In the genomic region with DNA sequence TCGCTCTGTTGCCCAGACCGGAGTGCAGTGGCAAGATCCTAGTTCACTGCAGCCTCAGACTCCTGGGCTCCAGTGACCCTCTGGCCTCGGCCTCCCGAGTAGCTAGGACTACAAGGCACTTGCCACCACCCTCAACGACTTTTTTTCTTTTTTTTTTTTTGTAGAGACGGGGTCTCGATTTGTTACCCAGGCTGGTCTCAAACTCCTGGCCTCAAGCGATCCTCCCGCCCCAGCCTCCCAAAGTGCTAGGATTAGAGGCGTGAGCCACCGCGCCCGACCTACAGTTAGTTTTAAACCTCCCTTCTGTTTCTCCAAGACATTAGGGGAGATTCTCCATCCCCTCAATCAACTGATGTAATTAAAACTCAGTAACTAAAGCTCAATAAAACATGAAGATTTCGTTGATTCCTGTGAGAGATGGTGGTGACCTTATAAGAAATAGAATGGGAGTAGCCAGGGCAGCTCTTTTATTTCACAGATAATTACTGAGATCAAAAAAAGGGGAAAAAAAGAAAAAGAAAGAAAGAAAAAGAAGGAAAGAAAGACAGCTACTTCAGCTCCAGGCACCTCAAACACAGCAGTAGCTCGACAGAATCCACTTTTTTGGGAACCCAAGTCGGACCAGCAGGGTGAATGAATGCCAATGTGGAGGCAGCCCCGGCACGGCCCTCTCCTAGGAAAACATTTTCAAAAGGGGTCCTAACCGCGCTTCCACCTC, we compare ENCODE assay signal across 8 cellular contexts. TPM values are rescaled to one million over a fixed set of nuclear protein-coding genes. Genes with fewer than 3 reads are reported as not detected.
DNase-seq lines count a peak whose midpoint lies in the region; ATAC-seq, FAIRE-seq and TF ChIP-seq lines count a peak whose summit lies in the region.

No MANE protein-coding gene starts in this region.

- H3K4me3 Mint-ChIP-seq in stimulated activated naive CD8-positive, alpha-beta T cell treated with anti-CD3 and anti-CD28 coated beads, Interleukin-15, Interleukin-2, amounts not matched to agents 100 ng/mL and 50 ng/mL, for 24 hours: peak overlapping the region; percentile 97

- no peaks in the 10 kb centered on the region for H3K27me3 Mint-ChIP-seq in stimulated activated naive CD8-positive, alpha-beta T cell treated with anti-CD3 and anti-CD28 coated beads, Interleukin-15, Interleukin-2, amounts not matched to agents 100 ng/mL and 50 ng/mL, for 24 hours

- peaks cover 21% of the 10 kb centered on the region for H3K36me3 Mint-ChIP-seq in stimulated activated naive CD8-positive, alpha-beta T cell treated with anti-CD3 and anti-CD28 coated beads, Interleukin-15, Interleukin-2, amounts not matched to agents 100 ng/mL and 50 ng/mL, for 24 hours (ENCODE audit: low read depth)

- peak overlapping the region in 1 of 2 donors; percentile 30 for H3K27ac ChIP-seq in aorta (ENCODE audit: low read depth in 1 of 2, low read length in 2 of 2)

- peaks cover 79% of the 10 kb centered on the region for H3K4me1 Mint-ChIP-seq in stimulated activated naive CD8-positive, alpha-beta T cell treated with anti-CD3 and anti-CD28 coated beads, Interleukin-15, Interleukin-2, amounts not matched to agents 100 ng/mL and 50 ng/mL, for 24 hours (ENCODE audit: low read depth)

- H3K9me3 Mint-ChIP-seq in stimulated activated naive CD8-positive, alpha-beta T cell treated with anti-CD3 and anti-CD28 coated beads, Interleukin-15, Interleukin-2, amounts not matched to agents 100 ng/mL and 50 ng/mL, for 24 hours: no peaks in the 10 kb centered on the region

- no peaks in the 10 kb centered on the region for H3K27me3 ChIP-seq in aorta (ENCODE audit: control insufficient read depth in 1 of 2, insufficient read depth in 2 of 2, low read length in 1 of 2)

- WGBS in aorta, 2 donors: 50 to 52% methylated on average over 20 of the region's 20 CpGs

- H3K4me3 ChIP-seq in cardiac fibroblast (replicated peaks in 1 of 2; ENCODE audit: low read depth in 2 of 2, low read length in 2 of 2): peak overlapping the region; percentile 88 to 97
- peak overlapping the region; percentile 59 for H3K4me3 ChIP-seq in mucosa of descending colon
- peak overlapping the region; percentile 5 to 41 for H3K4me3 ChIP-seq in aorta (ENCODE audit: low read length in 2 of 2)

- intact Hi-C loops in mucosa of descending colon (cut with DNase I, micrococcal nuclease): no loop called here
- intact Hi-C loops in aorta (cut with DNase I): loop anchor here in 1 of 2 donors (5.0 kb wide), 2 partner anchors 36 to 76 kb away; a partner anchor contains a TSS

- H3K4me1 ChIP-seq in mucosa of descending colon (ENCODE audit: low read depth) (peaks cover 25% of the 10 kb centered on the region), aorta (ENCODE audit: control insufficient read depth in 1 of 2, insufficient read depth in 2 of 2, low read length in 2 of 2) (no peaks in the 10 kb centered on the region)

- H3K36me3 ChIP-seq in mucosa of descending colon (ENCODE audit: low read depth) (peaks cover 3% of the 10 kb centered on the region), aorta (ENCODE audit: control insufficient read depth in 1 of 2, insufficient read depth in 2 of 2, low read length in 1 of 2) (peaks cover 0 to 7% of the 10 kb centered on the region in 2 donors)

- TF ChIP-seq CTCF in cardiac fibroblast (IDR thresholded peaks at IDR 0.05; ENCODE audit: low read depth, low read length) (no peak), mucosa of descending colon (IDR thresholded peaks at IDR 0.05) (no peak)

- peak overlapping the region; percentile 94 for H3K27ac Mint-ChIP-seq in stimulated activated naive CD8-positive, alpha-beta T cell treated with anti-CD3 and anti-CD28 coated beads, Interleukin-15, Interleukin-2, amounts not matched to agents 100 ng/mL and 50 ng/mL, for 24 hours

- H3K9me3 ChIP-seq in mucosa of descending colon (no peaks in the 10 kb centered on the region), aorta (ENCODE audit: control insufficient read depth, low read length) (no peaks in the 10 kb centered on the region)

- DNase-seq in stimulated activated naive CD8-positive, alpha-beta T cell treated with anti-CD3 and anti-CD28 coated beads, Interleukin-15, Interleukin-2, amounts not matched to agents 100 U/mL and 50 U/mL, for 24 hours: no peak
- DNase-seq in cardiac fibroblast (ENCODE audit: low read depth in 2 of 2) (no peak), mucosa of descending colon (no peak), aorta (no peak), AG20443 (ENCODE audit: low spot score) (no peak), HTR-8/SVneo (ENCODE audit: insufficient read length, low spot score) (no peak), inferior parietal cortex (ENCODE audit: extremely low spot score) (no peak)

- no peak for FAIRE-seq in HTR-8/SVneo (lab: Jason Lieb, UNC)

- ATAC-seq in stimulated activated naive CD8-positive, alpha-beta T cell treated with anti-CD3 and anti-CD28 coated beads, Interleukin-15, Interleukin-2, amounts not matched to agents 100 U/mL and 50 U/mL, for 24 hours: no peak
- ATAC-seq in mucosa of descending colon: no peak
- ATAC-seq in aorta (ENCODE audit: low FRiP score): no peak

RNA-seq across cellular contexts. Expression of a gene that starts 0.6 kb away (rescaled TPM):
- 10 to 100 TPM; 38.7 to 63.0 (median 54.3) TPM for total RNA-seq in mucosa of descending colon
- total RNA-seq in aorta: 10 to 100 TPM; 65.4 to 81.9 TPM
- polyA plus RNA-seq in aorta: 10 to 100 TPM in 1 of 2 donors, 1 to 10 TPM in 1; 6.4 to 43.4 TPM

RNA-seq across cellular contexts. Expression of a gene that starts 3.0 kb away (rescaled TPM):
- total RNA-seq in mucosa of descending colon (10 to 100 TPM in 1 of 3 donors, 1 to 10 TPM in 2; 1.6 to 18.4 (median 3.2) TPM), aorta (10 to 100 TPM; 42.8 to 49.5 TPM)
- polyA plus RNA-seq in aorta: 10 to 100 TPM; 12.1 to 23.6 TPM

RNA-seq across cellular contexts. Expression of a gene that starts 54.7 kb away (rescaled TPM):
- total RNA-seq in mucosa of descending colon (10 to 100 TPM; 21.8 to 29.7 (median 23.5) TPM), aorta (10 to 100 TPM; 49.6 to 49.9 TPM)
- polyA plus RNA-seq in aorta: 10 to 100 TPM; 16.4 to 19.0 TPM

Comparison
In these comparisons a context has a peak if more than half of its experiments do, and no peak if none do; other contexts are left out.
1. H3K4me3 ChIP-seq: peak in every context shown above with its lines; median percentile 92 in cardiac fibroblast; 59 in mucosa of descending colon; 23 in aorta.